Comparison of ENCODE assay signal across 11 cellular contexts in genomic region chr7:63009771-63010170, GRCh38.
"Had no signal": no experiment of that assay in that cellular context is flagged by ENCODE, and none has a peak within 500 bp of the region (broad histone marks: within the 10 kb centered on the region; RNA-seq: fewer than 3 reads in every experiment).

No MANE protein-coding gene starts in this region.

- H3K4me1 ChIP-seq: HAP-1 had no signal

- H3K27ac Mint-ChIP-seq: GM23338, H9, HFFc6 had no signal

- ATAC-seq: GM23338, HCT116 had no signal

- FAIRE-seq: H1, H54 had no signal

- H3K9me3 ChIP-seq: HAP-1 had no signal

- DNase-seq: GM23248, GOT3, H7, H9, HCEC 1CT, HFFc6 had no signal

- H3K36me3 ChIP-seq: HAP-1 had no signal

- H3K4me3 ChIP-seq: GM23248, GM23338, HAP-1 had no signal

- H3K4me1 Mint-ChIP-seq: GM23338, H9 had no signal

- H3K4me3 Mint-ChIP-seq: GM23338, H9, HFFc6 had no signal
